14 cellular contexts compared by ENCODE assay signal in genomic region chr2:159043710-159044109, GRCh38.
DNase-seq lines count a peak whose midpoint lies in the region; ATAC-seq and TF ChIP-seq lines count a peak whose summit lies in the region.
"Had no signal": no experiment of that assay in that cellular context is flagged by ENCODE, and none has a peak within 500 bp of the region (broad histone marks: within the 10 kb centered on the region; RNA-seq: fewer than 3 reads in every experiment).

No MANE protein-coding gene starts in this region.

- TF ChIP-seq EP300 in suprapubic skin (IDR thresholded peaks at IDR 0.05): no peak

- H3K36me3 ChIP-seq in Panc1 (ENCODE audit: control insufficient read depth, insufficient read depth, low read length) (no peaks in the 10 kb centered on the region), mucosa of descending colon (ENCODE audit: low read depth) (no peaks in the 10 kb centered on the region), suprapubic skin (peaks cover 3% of the 10 kb centered on the region)
- H3K36me3 ChIP-seq: BE2C had no signal

- TF ChIP-seq POLR2A in suprapubic skin (IDR thresholded peaks at IDR 0.05): no peak

- WGBS in suprapubic skin: 59% methylated on average over 5 of the region's 5 CpGs

- H3K4me3 ChIP-seq in Panc1 (ENCODE audit: low read depth in 2 of 2, low read length in 2 of 2): no peak overlapping the region
- no peak overlapping the region for H3K4me3 ChIP-seq in mucosa of descending colon
- H3K4me3 ChIP-seq in suprapubic skin: no peak overlapping the region
- H3K4me3 ChIP-seq: A549, GM23248 had no signal

- H3K27ac ChIP-seq in Panc1 (ENCODE audit: low read length) (peak overlapping the region; percentile 31; the same call in 1 of the 2 replicates), VCaP (peak overlapping the region; percentile 97), suprapubic skin (peak overlapping the region; percentile 79)
- H3K27ac ChIP-seq: A549, GM23248 had no signal

- H3K9me3 ChIP-seq in Panc1 (ENCODE audit: control insufficient read depth, insufficient read depth, low read depth, low read length): no peaks in the 10 kb centered on the region
- H3K9me3 ChIP-seq in mucosa of descending colon: no peaks in the 10 kb centered on the region
- no peaks in the 10 kb centered on the region for H3K9me3 ChIP-seq in suprapubic skin
- H3K9me3 ChIP-seq: A549, BE2C, Caco-2 had no signal

- TF ChIP-seq CTCF in Panc1 (IDR thresholded peaks at IDR 0.05): no peak
- TF ChIP-seq CTCF in VCaP (conservative IDR thresholded peaks at IDR 0.05): no peak
- no peak for TF ChIP-seq CTCF in mucosa of descending colon (IDR thresholded peaks at IDR 0.05)
- TF ChIP-seq CTCF in suprapubic skin (IDR thresholded peaks at IDR 0.05): no peak

- intact Hi-C loops in Panc1 (cut with micrococcal nuclease; ENCODE audit: unreplicated experiment) (no loop called here), mucosa of descending colon (cut with DNase I, micrococcal nuclease) (no loop called here)

- in situ Hi-C loops in Panc1 (cut with HindIII; ENCODE audit: low pct_unique_long_range_greater_than_20kb, low sequenced_read_pairs): no loop called here

- no TSS peak for BruUV-seq in Panc1 (replicated peaks; lab: Mats Ljungman, UMichigan)

- H3K4me1 ChIP-seq in Panc1 (ENCODE audit: control insufficient read depth, insufficient read depth, low read length) (peaks cover 3% of the 10 kb centered on the region; the same call in 1 of the 2 replicates), mucosa of descending colon (ENCODE audit: low read depth) (peaks cover 12% of the 10 kb centered on the region), suprapubic skin (peaks cover 67% of the 10 kb centered on the region)
- H3K4me1 ChIP-seq: BE2C had no signal

- POLR2A ChIA-PET in Panc1 (lab: Charles Lee): no interaction called here

- no peaks in the 10 kb centered on the region for H3K27me3 ChIP-seq in Panc1 (ENCODE audit: control insufficient read depth, insufficient read depth, low read length)
- no peaks in the 10 kb centered on the region for H3K27me3 ChIP-seq in suprapubic skin
- H3K27me3 ChIP-seq: BE2C had no signal

- CTCF ChIA-PET in Panc1 (lab: Charles Lee): no interaction called here

- ATAC-seq in Panc1 (no peak), mucosa of descending colon (peak; percentile 46), HG03175 (IDR thresholded peaks at IDR 0.05; ENCODE audit: unreplicated experiment) (no peak), GM19324 (IDR thresholded peaks at IDR 0.05; ENCODE audit: low FRiP score, unreplicated experiment) (no peak)
- ATAC-seq: CD8-positive, alpha-beta T cell; HCT116 had no signal

- no peak for DNase-seq in Panc1 (ENCODE audit: low read depth, low spot score)
- DNase-seq in mucosa of descending colon: no peak
- no peak for DNase-seq in suprapubic skin (ENCODE audit: low spot score in 2 of 2)
- DNase-seq in stimulated activated naive CD4-positive, alpha-beta T cell treated with Interleukin-2 at 50 U/mL for 16 hours (lab: John Stamatoyannopoulos, UW): no peak
- no peak for DNase-seq in DMS153 (lab: John Stamatoyannopoulos, UW)
- DNase-seq: BE2C; Caco-2; CD8-positive, alpha-beta T cell; GM23248 had no signal

Comparison
In these comparisons a context has a peak if more than half of its experiments do, and no peak if none do; other contexts are left out.
1. H3K27ac ChIP-seq: peak in every context shown above with its lines; median percentile 97 in VCaP; 79 in suprapubic skin; 31 in Panc1.